In the genomic region with DNA sequence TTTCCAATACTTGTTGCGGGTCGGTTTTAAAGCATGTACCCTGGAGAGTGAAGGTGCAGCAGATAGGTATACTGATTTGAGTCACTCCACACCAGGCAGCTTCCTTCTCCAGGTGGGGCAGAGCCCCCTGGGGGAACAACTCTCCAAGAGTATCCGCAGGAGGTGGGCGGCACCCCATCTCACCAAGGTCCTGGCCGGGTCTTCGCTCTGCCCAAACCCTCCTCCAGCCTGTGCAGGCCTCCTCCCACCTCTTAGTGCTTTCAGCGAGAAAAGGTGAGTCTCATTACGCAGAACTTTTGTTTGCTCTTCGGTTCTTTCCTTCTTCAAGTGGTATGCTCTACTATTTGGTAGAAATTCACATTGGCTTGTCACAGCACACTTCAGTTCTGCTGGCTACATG, we compare ENCODE assay signal across 26 cellular contexts. TPM values are rescaled to one million over a fixed set of nuclear protein-coding genes. Genes with fewer than 3 reads are reported as not detected.
DNase-seq lines count a peak whose midpoint lies in the region; ATAC-seq, FAIRE-seq and TF ChIP-seq lines count a peak whose summit lies in the region.
"Had no signal": no experiment of that assay in that cellular context is flagged by ENCODE, and none has a peak within 500 bp of the region (broad histone marks: within the 10 kb centered on the region; RNA-seq: fewer than 3 reads in every experiment).

No MANE protein-coding gene starts in this region.

- H3K36me3 ChIP-seq in HepG2 (replicated peaks in 1 of 2; ENCODE audit: control insufficient read depth in 1 of 2, insufficient read depth in 2 of 2, low read length in 2 of 2) (peaks cover 17 to 23% of the 10 kb centered on the region in 2 experiments), right lobe of liver (peaks cover 0 to 26% (median 12%) of the 10 kb centered on the region in 4 donors), Loucy (ENCODE audit: insufficient read depth, low read length) (peaks cover 15% of the 10 kb centered on the region; the same call in 1 of the 2 replicates), lung (ENCODE audit: control insufficient read depth in 2 of 2, insufficient read depth in 2 of 2, low read length in 2 of 2) (peaks cover 10 to 19% of the 10 kb centered on the region in 2 donors)

- H3K4me2 ChIP-seq in HepG2 (ENCODE audit: low read depth, low read length): no peak overlapping the region
- peak overlapping the region; percentile 23 for H3K4me2 ChIP-seq in Loucy (ENCODE audit: low read depth, low read length, poor library complexity, severe bottlenecking)
- H3K4me2 ChIP-seq: KMS-11 had no signal

- no peak for TF ChIP-seq POLR2A in HepG2 (IDR thresholded peaks at IDR 0.05; ENCODE audit: insufficient read depth in 1 of 2, low read depth in 2 of 2, low read length in 2 of 2)
- TF ChIP-seq POLR2A in right lobe of liver (IDR thresholded peaks at IDR 0.05): no peak

- no peaks in the 10 kb centered on the region for H3K27me3 ChIP-seq in HepG2 (ENCODE audit: control insufficient read depth in 1 of 2, insufficient read depth in 2 of 2, low read length in 2 of 2)
- no peaks in the 10 kb centered on the region for H3K27me3 ChIP-seq in right lobe of liver
- no peaks in the 10 kb centered on the region for H3K27me3 ChIP-seq in Loucy (ENCODE audit: insufficient read depth, low read length, poor library complexity, severe bottlenecking)
- no peaks in the 10 kb centered on the region for H3K27me3 ChIP-seq in lung (ENCODE audit: control insufficient read depth, insufficient read depth)
- H3K27me3 ChIP-seq: MG63, SJCRH30 had no signal

- no peaks in the 10 kb centered on the region for H3K9me2 ChIP-seq in Loucy (replicated peaks; ENCODE audit: low read depth, low read length)

- no peak for TF ChIP-seq RAD21 in HepG2 (CRISPR knock-in tag; IDR thresholded peaks at IDR 0.05)

- no peaks in the 10 kb centered on the region for H3K9me3 ChIP-seq in HepG2 (ENCODE audit: low read length)
- H3K9me3 ChIP-seq in right lobe of liver: no peaks in the 10 kb centered on the region
- no peaks in the 10 kb centered on the region for H3K9me3 ChIP-seq in Loucy (ENCODE audit: insufficient read depth, low read depth, low read length)
- H3K9me3 ChIP-seq in lung (ENCODE audit: control insufficient read depth in 2 of 2, insufficient read depth in 1 of 2, low read length in 1 of 2): no peaks in the 10 kb centered on the region
- H3K9me3 ChIP-seq: MG63, SJCRH30 had no signal

- ATAC-seq in HepG2 (no peak; the same call in 2 of the 3 replicates), right lobe of liver (no peak), lung (ENCODE audit: insufficient read depth, low FRiP score) (peak; percentile 31), GM19455 (IDR thresholded peaks at IDR 0.05; ENCODE audit: unreplicated experiment) (no peak), GM18511 (IDR thresholded peaks at IDR 0.05; ENCODE audit: unreplicated experiment) (no peak)
- ATAC-seq: GM12878, PC-3 had no signal

- no peak overlapping the region for H3K27ac ChIP-seq in HepG2 (ENCODE audit: extremely low read length, insufficient read depth, low read length)
- H3K27ac ChIP-seq in right lobe of liver: no peak overlapping the region
- no peak overlapping the region for H3K27ac ChIP-seq in lung (ENCODE audit: low read depth in 1 of 2, low read length in 1 of 2)
- H3K27ac ChIP-seq: KMS-11, RWPE1, SJCRH30 had no signal

- no peak overlapping the region for H2AFZ ChIP-seq in HepG2 (ENCODE audit: low read length)
- no peak overlapping the region for H2AFZ ChIP-seq in Loucy (ENCODE audit: low read length)

- WGBS in HepG2 (ENCODE audit: low lambda C conversion rate): 85% methylated on average over 9 of the region's 9 CpGs
- 78% methylated on average over 8 of the region's 9 CpGs for WGBS in right lobe of liver (ENCODE audit: insufficient coverage, low coverage, low lambda C conversion rate, missing lambda C conversion rate)
- WGBS in lung, 2 donors: 71 to 84% methylated on average over 9 of the region's 9 CpGs

- CTCF ChIA-PET in HepG2 (lab: Yijun Ruan, JAX; ENCODE audit: low intra/inter-chr PET ratio, low total read pairs): no interaction called here

- peaks cover 11% of the 10 kb centered on the region for H3F3A ChIP-seq in Loucy (ENCODE audit: low read depth)

- in situ Hi-C loops in HepG2 (cut with HindIII; ENCODE audit: extremely low pct_ligation_motif_present, low pct_unique_long_range_greater_than_20kb): no loop called here

- intact Hi-C loops in HepG2 (cut with micrococcal nuclease; ENCODE audit: unreplicated experiment) (no loop called here), right lobe of liver (cut with DNase I) (no loop called here)

- DNase-seq in HepG2 (ENCODE audit: low spot score) (no peak), right lobe of liver (no peak), lung (ENCODE audit: low spot score) (no peak), GM03348 (ENCODE audit: low spot score) (no peak), NCI-H82 treated with DMSO at 0.1 percent for 48 hours (lab: John Stamatoyannopoulos, UW; ENCODE audit: unreplicated experiment) (no peak)
- DNase-seq: ACHN; AML-193; Calu3; CD4-positive, alpha-beta T cell; DND-41; H7; MG63; NCI-H1092 treated with DMSO at 0.1 percent for 48 hours; NCI-H2107; NCI-H345; NCI-H774; PC-3; SJCRH30 had no signal

- H3K9ac ChIP-seq in HepG2 (ENCODE audit: insufficient read depth, low read depth, low read length): no peak overlapping the region
- peak overlapping the region; percentile 45 for H3K9ac ChIP-seq in Loucy (ENCODE audit: low read depth, low read length, poor library complexity, severe bottlenecking)
- H3K9ac ChIP-seq: KMS-11 had no signal

- no peak overlapping the region for H3K4me3 ChIP-seq in HepG2 (replicated peaks in 1 of 3; ENCODE audit: insufficient read depth in 1 of 3, low read depth in 2 of 3, low read length in 3 of 3)
- no peak overlapping the region for H3K4me3 ChIP-seq in right lobe of liver
- H3K4me3 ChIP-seq in Loucy (ENCODE audit: low read length, poor library complexity, severe bottlenecking): no peak overlapping the region
- H3K4me3 ChIP-seq in lung: no peak overlapping the region
- H3K4me3 ChIP-seq: GM12878, MG63, SJCRH30 had no signal

- H3K79me2 ChIP-seq in HepG2 (ENCODE audit: insufficient read depth, low read length) (no peaks in the 10 kb centered on the region), Loucy (ENCODE audit: insufficient read depth, low read length) (no peaks in the 10 kb centered on the region)

- no peak for TF ChIP-seq EP300 in HepG2 (IDR thresholded peaks at IDR 0.05; ENCODE audit: low read depth in 2 of 2, low read length in 2 of 2)
- no peak for TF ChIP-seq EP300 in HepG2 (CRISPR knock-in tag; IDR thresholded peaks at IDR 0.05; ENCODE audit: borderline replicate concordance)

- POLR2A ChIA-PET in HepG2 (lab: Yijun Ruan, JAX): no interaction called here

- H4K20me1 ChIP-seq in HepG2 (ENCODE audit: insufficient read depth, low read length) (no peaks in the 10 kb centered on the region; the same call in 1 of the 2 replicates), Loucy (ENCODE audit: insufficient read depth, low read length, poor library complexity, severe bottlenecking) (no peaks in the 10 kb centered on the region)

- TF ChIP-seq CTCF in HepG2 (CRISPR knock-in tag; IDR thresholded peaks at IDR 0.05) (no peak), right lobe of liver (IDR thresholded peaks at IDR 0.05) (no peak), Loucy (conservative IDR thresholded peaks at IDR 0.05; ENCODE audit: low read length) (no peak), lung (IDR thresholded peaks at IDR 0.05; ENCODE audit: control extremely low read depth, extremely low read depth) (no peak)

- BruUV-seq in HepG2 (replicated peaks; lab: Mats Ljungman, UMichigan): no TSS peak

- FAIRE-seq in HepG2 (lab: Jason Lieb, UNC): no peak
- FAIRE-seq: G401.6, GM12878, GM18507 had no signal

- peaks cover 19% of the 10 kb centered on the region for H3K4me1 ChIP-seq in HepG2 (ENCODE audit: insufficient read depth, low read length)
- no peaks in the 10 kb centered on the region for H3K4me1 ChIP-seq in right lobe of liver
- peaks cover 72% of the 10 kb centered on the region for H3K4me1 ChIP-seq in Loucy (ENCODE audit: insufficient read depth, low read length, poor library complexity, severe bottlenecking)
- H3K4me1 ChIP-seq in lung (ENCODE audit: control insufficient read depth in 2 of 2, insufficient read depth in 2 of 2, low read length in 2 of 2): no peaks in the 10 kb centered on the region
- H3K4me1 ChIP-seq: SJCRH30 had no signal

RNA-seq across cellular contexts. Expression of a gene that starts 13.7 kb away (rescaled TPM):
- total RNA-seq in HepG2 (2016; rRNA removed; fragmentation: Illumina TruSeq; extraction: Trizol) (0.13 and 0.15 TPM in 2 replicates), right lobe of liver (1 to 10 TPM in 5 of 6 experiments, under 1 TPM in 1; 0.86 to 2.0 (median 1.3) TPM), lung (10 to 100 TPM; 21.2 to 25.1 TPM)
- 0.44 and 0.61 TPM in 2 replicates for total RNA-seq in HepG2 (2016; cell fraction: cytosol; rRNA removed; fragmentation: Illumina TruSeq; extraction: Trizol; ENCODE audit: low read depth)
- 0.18 and 0.22 TPM in 2 replicates for total RNA-seq in HepG2 (2016; cell fraction: insoluble cytoplasmic fraction; rRNA removed; fragmentation: Illumina TruSeq; extraction: Trizol)
- 0.10 and 0.56 TPM in 2 replicates for total RNA-seq in HepG2 (2016; cell fraction: membrane; rRNA removed; fragmentation: Illumina TruSeq; extraction: Trizol)
- total RNA-seq in HepG2 (2016; cell fraction: nucleus; rRNA removed; fragmentation: Illumina TruSeq; extraction: Trizol): 0.25 and 0.50 TPM in 2 replicates
- polyA plus RNA-seq in HepG2 (2011; rRNA removed) (0.38 and 0.64 TPM in 2 replicates), lung (10 to 100 TPM; 10.5 to 11.3 TPM)
- 0.38 and 0.40 TPM in 2 replicates for polyA plus RNA-seq in HepG2 (2011; cell fraction: cytosol; rRNA removed)
- 0.64 and 0.93 TPM in 2 replicates for polyA plus RNA-seq in HepG2 (2011; cell fraction: nucleus; rRNA removed)
- polyA plus RNA-seq in HepG2 (2012): 0.33 and 0.38 TPM in 2 replicates
- polyA plus RNA-seq in HepG2 (2016; cell fraction: cytosol; fragmentation: Illumina TruSeq; extraction: Trizol; ENCODE audit: low read depth): 0.55 and 0.71 TPM in 2 replicates
- polyA plus RNA-seq in HepG2 (2016; cell fraction: insoluble cytoplasmic fraction; fragmentation: Illumina TruSeq; extraction: Trizol; ENCODE audit: low read depth): 0.17 and 0.21 TPM in 2 replicates
- 0.25 and 0.36 TPM in 2 replicates for polyA plus RNA-seq in HepG2 (2016; cell fraction: membrane; fragmentation: Illumina TruSeq; extraction: Trizol; ENCODE audit: low read depth)
- polyA plus RNA-seq in HepG2 (2016; cell fraction: nucleus; fragmentation: Illumina TruSeq; extraction: Trizol; ENCODE audit: insufficient read depth, low read depth): 0.43 and 0.48 TPM in 2 replicates
- 0.30 and 7.2 TPM in 2 replicates for polyA minus RNA-seq in HepG2 (2011; rRNA and poly(A)+ RNA removed; ENCODE audit: low replicate concordance)
- 0.49 TPM in 1 of 2 replicates, not detected in the other for polyA minus RNA-seq in HepG2 (2011; cell fraction: cytosol; rRNA and poly(A)+ RNA removed)
- polyA minus RNA-seq in HepG2 (2011; cell fraction: nucleus; rRNA and poly(A)+ RNA removed): 0.25 and 0.26 TPM in 2 replicates

RNA-seq across cellular contexts. Expression of a gene that starts 14.3 kb away (rescaled TPM):
- total RNA-seq in HepG2 (2016; rRNA removed; fragmentation: Illumina TruSeq; extraction: Trizol): not detected in 2 replicates
- total RNA-seq in HepG2 (2016; cell fraction: cytosol; rRNA removed; fragmentation: Illumina TruSeq; extraction: Trizol; ENCODE audit: low read depth): 0.10 TPM in 1 of 2 replicates, not detected in the other
- not detected in 2 replicates for total RNA-seq in HepG2 (2016; cell fraction: insoluble cytoplasmic fraction; rRNA removed; fragmentation: Illumina TruSeq; extraction: Trizol)
- 0.07 TPM in 1 of 2 replicates, not detected in the other for total RNA-seq in HepG2 (2016; cell fraction: membrane; rRNA removed; fragmentation: Illumina TruSeq; extraction: Trizol)
- total RNA-seq in HepG2 (2016; cell fraction: nucleus; rRNA removed; fragmentation: Illumina TruSeq; extraction: Trizol): 0.40 TPM in 1 of 2 replicates, not detected in the other
- polyA plus RNA-seq in HepG2 (2011; rRNA removed): 0.09 and 0.11 TPM in 2 replicates
- polyA plus RNA-seq in HepG2 (2011; cell fraction: cytosol; rRNA removed): 0.09 and 0.15 TPM in 2 replicates
- polyA plus RNA-seq in HepG2 (2011; cell fraction: nucleus; rRNA removed): 0.09 and 0.14 TPM in 2 replicates
- polyA plus RNA-seq in HepG2 (2012): 0.08 and 0.28 TPM in 2 replicates
- not detected in 2 replicates for polyA plus RNA-seq in HepG2 (2016; cell fraction: cytosol; fragmentation: Illumina TruSeq; extraction: Trizol; ENCODE audit: low read depth)
- not detected in 2 replicates for polyA plus RNA-seq in HepG2 (2016; cell fraction: insoluble cytoplasmic fraction; fragmentation: Illumina TruSeq; extraction: Trizol; ENCODE audit: low read depth)
- 0.11 TPM in 1 of 2 replicates, not detected in the other for polyA plus RNA-seq in HepG2 (2016; cell fraction: membrane; fragmentation: Illumina TruSeq; extraction: Trizol; ENCODE audit: low read depth)
- not detected in 2 replicates for polyA plus RNA-seq in HepG2 (2016; cell fraction: nucleus; fragmentation: Illumina TruSeq; extraction: Trizol; ENCODE audit: insufficient read depth, low read depth)
- polyA minus RNA-seq in HepG2 (2011; rRNA and poly(A)+ RNA removed; ENCODE audit: low replicate concordance): 0.44 TPM in 1 of 2 replicates, not detected in the other
- not detected in 2 replicates for polyA minus RNA-seq in HepG2 (2011; cell fraction: cytosol; rRNA and poly(A)+ RNA removed)
- polyA minus RNA-seq in HepG2 (2011; cell fraction: nucleus; rRNA and poly(A)+ RNA removed): 0.25 TPM in 1 of 2 replicates, not detected in the other
- total RNA-seq in right lobe of liver: under 1 TPM in 2 of 6 experiments, not detected in 4; 0.12 TPM
- 10 to 100 TPM in 1 of 2 donors, 1 to 10 TPM in 1; 5.1 to 10.6 TPM for total RNA-seq in lung
- 1 to 10 TPM; 1.9 to 2.4 TPM for polyA plus RNA-seq in lung
- total RNA-seq: CD4-positive, alpha-beta T cell; GM12878; SJCRH30 had no signal

RNA-seq across cellular contexts. Expression of a gene that starts 52.0 kb away (rescaled TPM):
- total RNA-seq in HepG2 (2016; rRNA removed; fragmentation: Illumina TruSeq; extraction: Trizol) (26.3 and 31.6 TPM in 2 replicates), right lobe of liver (10 to 100 TPM; 14.2 to 22.8 (median 18.3) TPM), lung (10 to 100 TPM; 50.8 to 76.6 TPM)
- 18.0 and 21.2 TPM in 2 replicates for total RNA-seq in HepG2 (2016; cell fraction: cytosol; rRNA removed; fragmentation: Illumina TruSeq; extraction: Trizol; ENCODE audit: low read depth)
- 24.1 and 31.9 TPM in 2 replicates for total RNA-seq in HepG2 (2016; cell fraction: insoluble cytoplasmic fraction; rRNA removed; fragmentation: Illumina TruSeq; extraction: Trizol)
- total RNA-seq in HepG2 (2016; cell fraction: membrane; rRNA removed; fragmentation: Illumina TruSeq; extraction: Trizol): 29.5 and 37.4 TPM in 2 replicates
- total RNA-seq in HepG2 (2016; cell fraction: nucleus; rRNA removed; fragmentation: Illumina TruSeq; extraction: Trizol): 49.4 and 54.4 TPM in 2 replicates
- polyA plus RNA-seq in HepG2 (2011; rRNA removed) (58.0 and 66.1 TPM in 2 replicates), lung (10 to 100 TPM; 11.4 to 16.1 TPM)
- 25.6 and 30.5 TPM in 2 replicates for polyA plus RNA-seq in HepG2 (2011; cell fraction: cytosol; rRNA removed)
- 178 and 179 TPM in 2 replicates for polyA plus RNA-seq in HepG2 (2011; cell fraction: nucleus; rRNA removed)
- polyA plus RNA-seq in HepG2 (2012): 26.8 and 27.3 TPM in 2 replicates
- polyA plus RNA-seq in HepG2 (2016; cell fraction: cytosol; fragmentation: Illumina TruSeq; extraction: Trizol; ENCODE audit: low read depth): 9.8 and 11.1 TPM in 2 replicates
- polyA plus RNA-seq in HepG2 (2016; cell fraction: insoluble cytoplasmic fraction; fragmentation: Illumina TruSeq; extraction: Trizol; ENCODE audit: low read depth): 17.1 and 17.6 TPM in 2 replicates
- polyA plus RNA-seq in HepG2 (2016; cell fraction: membrane; fragmentation: Illumina TruSeq; extraction: Trizol; ENCODE audit: low read depth): 17.7 and 18.0 TPM in 2 replicates
- polyA plus RNA-seq in HepG2 (2016; cell fraction: nucleus; fragmentation: Illumina TruSeq; extraction: Trizol; ENCODE audit: insufficient read depth, low read depth): 64.5 and 67.0 TPM in 2 replicates
- polyA minus RNA-seq in HepG2 (2011; rRNA and poly(A)+ RNA removed; ENCODE audit: low replicate concordance): 139 and 153 TPM in 2 replicates
- 26.9 and 27.7 TPM in 2 replicates for polyA minus RNA-seq in HepG2 (2011; cell fraction: cytosol; rRNA and poly(A)+ RNA removed)
- 182 and 218 TPM in 2 replicates for polyA minus RNA-seq in HepG2 (2011; cell fraction: nucleus; rRNA and poly(A)+ RNA removed)

Comparison
In these comparisons a context has a peak if more than half of its experiments do, and no peak if none do; other contexts are left out.
1. RNA of a gene that starts 13.7 kb away (total RNA-seq): 21.2 to 25.1 TPM in lung; 0.86 to 2.0 TPM in right lobe of liver and 0.10 to 0.61 TPM in HepG2; every median in the first group is over 4 times any median in the second.